8 cellular contexts compared by ENCODE assay signal in the genomic region with DNA sequence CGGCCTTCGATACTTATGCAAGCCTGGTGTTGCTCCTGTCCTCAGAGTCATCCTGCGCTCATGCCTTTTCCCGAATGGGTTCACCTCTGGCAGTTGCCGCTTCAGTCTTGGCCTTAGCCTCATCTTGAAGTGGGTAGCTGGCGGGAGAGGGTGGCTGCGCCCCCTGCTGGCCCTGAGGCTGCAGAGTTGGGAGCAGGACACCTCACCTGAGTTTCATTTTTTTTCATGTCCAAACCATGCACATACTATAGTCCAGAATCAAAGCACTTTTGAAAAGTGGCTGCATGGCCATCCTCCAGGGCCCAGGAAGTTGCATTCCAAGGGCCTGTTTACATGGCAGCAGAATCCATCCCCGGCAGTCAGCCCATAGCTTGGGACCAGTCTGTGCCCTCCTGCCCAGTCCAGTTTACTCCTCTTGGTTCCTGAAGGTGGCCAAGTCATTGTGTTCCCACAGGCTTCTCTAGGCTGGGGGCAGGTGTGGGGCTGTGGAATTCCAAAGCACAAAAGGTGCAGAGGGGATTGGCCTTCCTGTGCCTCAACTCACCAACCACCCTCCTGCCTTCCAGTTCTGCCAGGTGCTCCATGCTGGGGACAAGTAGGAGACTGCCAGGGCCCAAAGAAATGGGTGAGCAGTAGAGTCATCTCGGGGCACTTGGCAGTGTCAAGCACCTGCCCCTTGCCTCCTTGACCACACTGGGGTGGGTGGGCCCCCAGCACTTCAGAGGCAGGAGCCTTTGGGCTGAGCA. TPM values are rescaled to one million over a fixed set of nuclear protein-coding genes. Genes with fewer than 3 reads are reported as not detected.
DNase-seq lines count a peak whose midpoint lies in the region; ATAC-seq and TF ChIP-seq lines count a peak whose summit lies in the region.

No MANE protein-coding gene starts in this region.

- H3K4me2 ChIP-seq in HCT116 (ENCODE audit: low read length): no peak overlapping the region; the same call in 1 of the 2 replicates

- CTCF ChIA-PET in HCT116 (lab: Charles Lee): interaction anchor here (0.7 to 5.4 kb wide), 17 partner anchors 12 to 372 kb away, joined by 3 to 108 read pairs (median 6); no protein-coding TSS in a partner anchor

- no peak overlapping the region for H2AFZ ChIP-seq in HCT116 (ENCODE audit: low read depth, low read length, poor library complexity, severe bottlenecking)

- no peaks in the 10 kb centered on the region for H3K9me3 ChIP-seq in HCT116 (ENCODE audit: control insufficient read depth in 1 of 2, insufficient read depth in 1 of 2, low read depth in 1 of 2, low read length in 2 of 2)

- peaks cover 22 to 39% of the 10 kb centered on the region in 2 experiments for H3K4me1 ChIP-seq in HCT116 (ENCODE audit: control insufficient read depth in 1 of 2, insufficient read depth in 2 of 2, low read length in 2 of 2)

- peaks cover 21% of the 10 kb centered on the region for H3K36me3 Mint-ChIP-seq in central memory CD8-positive, alpha-beta T cell (ENCODE audit: insufficient read depth)

- no peaks in the 10 kb centered on the region for H3K27me3 Mint-ChIP-seq in central memory CD8-positive, alpha-beta T cell

- peak; percentile 85 for ATAC-seq in HCT116
- peak; percentile 79 for ATAC-seq in central memory CD8-positive, alpha-beta T cell (replicated peaks; ENCODE audit: extremely low read depth, poor library complexity, severe bottlenecking)
- ATAC-seq in GM21367 (IDR thresholded peaks at IDR 0.05; ENCODE audit: unreplicated experiment): no peak

- peak; percentile 99 for TF ChIP-seq RAD21 in HCT116 (IDR thresholded peaks at IDR 0.05; ENCODE audit: low read depth)

- no peaks in the 10 kb centered on the region for H3K27me3 ChIP-seq in HCT116 (ENCODE audit: insufficient read depth, low read length)

- no peak overlapping the region for H3K4me3 ChIP-seq in HCT116 (replicated peaks in 1 of 2; ENCODE audit: low read depth in 1 of 2, low read length in 2 of 2)

- RAD21 ChIA-PET in HCT116 (lab: Charles Lee; ENCODE audit: low non-redundant PET in 1 of 2, low total read pairs in 2 of 2, uncharacterized antibody in 2 of 2, unreplicated experiment in 2 of 2): interaction anchor here (1.1 to 8.0 kb wide), 3 partner anchors 61 to 64 kb away, joined by 3 to 41 read pairs (median 31); no protein-coding TSS in a partner anchor

- no peaks in the 10 kb centered on the region for H3K79me2 ChIP-seq in HCT116 (ENCODE audit: insufficient read depth, low read length)

- no peak for TF ChIP-seq POLR2A in HCT116 (IDR thresholded peaks at IDR 0.05; ENCODE audit: borderline replicate concordance, extremely low read depth, insufficient read depth, insufficient read length)

- H3K36me3 ChIP-seq in HCT116 (ENCODE audit: control insufficient read depth in 1 of 2, insufficient read depth in 2 of 2, low read length in 2 of 2): peaks cover 20 to 23% of the 10 kb centered on the region in 2 experiments; a peak in 3 of 4 replicates

- H3K4me3 Mint-ChIP-seq in central memory CD8-positive, alpha-beta T cell: no peak overlapping the region

- TF ChIP-seq CTCF in C4-2B (conservative IDR thresholded peaks at IDR 0.05) (peak; percentile 95), HCT116 (IDR thresholded peaks at IDR 0.05 in 2 of 3, conservative IDR thresholded peaks at IDR 0.05 in 1 of 3; ENCODE audit: borderline replicate concordance in 1 of 3, insufficient read depth in 1 of 3, low read depth in 2 of 3, low read length in 2 of 3) (peak; percentile 96 to 98 (median 97))

- POLR2A ChIA-PET in HCT116 (lab: Charles Lee): interaction anchor here (1.0 to 2.4 kb wide), 4 partner anchors 12 to 122 kb away, joined by 3 to 13 read pairs (median 7); partner anchors contain the start of gene RBBP4

- H3K27ac ChIP-seq in C4-2B (peak overlapping the region; percentile 2; the same call in 1 of the 2 replicates), HCT116 (ENCODE audit: low read depth, low read length) (peak overlapping the region; percentile 25)

- H3K27ac Mint-ChIP-seq in central memory CD8-positive, alpha-beta T cell (ENCODE audit: low read depth): no peak overlapping the region

- DNase-seq in HCT116 (ENCODE audit: low read depth, low spot score) (peak; percentile 61), NCI-H345 (lab: John Stamatoyannopoulos, UW) (peak; percentile 79), left kidney (ENCODE audit: low read depth, low spot score) (peak; percentile 91)
- DNase-seq in activated CD4-positive, alpha-beta T cell treated with anti-CD3 and anti-CD28 coated beads for 1 hour: peak; percentile 63
- DNase-seq in central memory CD8-positive, alpha-beta T cell (ENCODE audit: low spot score in 2 of 2): peak; percentile 57 to 64
- peak; percentile 78 for DNase-seq in stimulated activated CD4-positive, alpha-beta T cell treated with anti-CD3 and anti-CD28 coated beads, Interleukin-4, amount 100 ng/mL, for 1 hour

- intact Hi-C loops in HCT116 (cut with micrococcal nuclease): loop anchor here (1.0 to 2.0 kb wide), 4 partner anchors 61 to 372 kb away; no protein-coding TSS in a partner anchor

- peaks cover 16% of the 10 kb centered on the region for H3K4me1 Mint-ChIP-seq in central memory CD8-positive, alpha-beta T cell

- H4K20me1 ChIP-seq in HCT116 (ENCODE audit: insufficient read depth): no peaks in the 10 kb centered on the region

- TSS peak; percentile 35 for BruUV-seq in HCT116 (replicated peaks; lab: Mats Ljungman, UMichigan)

- no peak overlapping the region; the same call in 1 of the 2 replicates for H3K9ac ChIP-seq in HCT116 (ENCODE audit: low read length)

- H3K9me3 Mint-ChIP-seq in central memory CD8-positive, alpha-beta T cell: no peaks in the 10 kb centered on the region

- H3K9me2 ChIP-seq in HCT116 (ENCODE audit: insufficient read depth): no peaks in the 10 kb centered on the region

TF ChIP-seq in HCT116, 20 proteins besides CTCF, POLR2A, EP300 and RAD21:
- TF ChIP-seq ATF3 (IDR thresholded peaks at IDR 0.05) (no peak), CBX3 (IDR thresholded peaks at IDR 0.05; ENCODE audit: low read depth) (peak; percentile 12; the same call in 1 of the 2 replicates), MAX (IDR thresholded peaks at IDR 0.05) (no peak), TCF7L2 (IDR thresholded peaks at IDR 0.05; ENCODE audit: borderline replicate concordance, extremely low read depth, insufficient read depth, insufficient read length) (no peak), SP1 (IDR thresholded peaks at IDR 0.05; ENCODE audit: low read depth) (no peak), JUND (IDR thresholded peaks at IDR 0.05) (peak; percentile 38), POLR2AphosphoS5 (IDR thresholded peaks at IDR 0.05; ENCODE audit: low read depth, low read length) (peak; percentile 38; the same call in 1 of the 2 replicates), YY1 (IDR thresholded peaks at IDR 0.05; ENCODE audit: extremely low read depth, insufficient replicate concordance, low read depth, low read length) (peak; percentile 59)
TF ChIP-seq in HCT116: peak in this region for 4.

RNA-seq across cellular contexts. Expression of gene YARS1, which starts 44.0 kb away (rescaled TPM):
- 244 TPM for total RNA-seq in HCT116 (2021; ENCODE audit: unreplicated experiment)
- polyA plus RNA-seq in HCT116 (2012): 180 and 210 TPM in 2 replicates

RNA-seq across cellular contexts. Expression of gene S100PBP, which starts 44.3 kb away (rescaled TPM):
- total RNA-seq in HCT116 (2021; ENCODE audit: unreplicated experiment): 38.2 TPM
- polyA plus RNA-seq in HCT116 (2012): 8.9 and 15.8 TPM in 2 replicates
